In genomic region chr5:127089206-127089605, GRCh38 we compare ENCODE assay signal across 17 cellular contexts. TPM values are rescaled to one million over a fixed set of nuclear protein-coding genes. Genes with fewer than 3 reads are reported as not detected.
"Had no signal": no experiment of that assay in that cellular context is flagged by ENCODE, and none has a peak within 500 bp of the region (broad histone marks: within the 10 kb centered on the region; RNA-seq: fewer than 3 reads in every experiment).

No MANE protein-coding gene starts in this region.

- H3K4me3 ChIP-seq: left lung, sigmoid colon, upper lobe of right lung had no signal

- H3K27me3 ChIP-seq: foreskin keratinocyte, left lung, sigmoid colon, upper lobe of right lung had no signal

- H3K9me3 ChIP-seq: left lung, sigmoid colon, upper lobe of right lung had no signal

- H3K36me3 ChIP-seq: left lung, sigmoid colon, upper lobe of right lung had no signal

- DNase-seq: activated CD8-positive, alpha-beta memory T cell treated with anti-CD3 and anti-CD28 coated beads, Interleukin-2, amount 50 U/mL, for 4 hours; activated CD8-positive, alpha-beta T cell treated with anti-CD3 and anti-CD28 coated beads for 36 hours; activated naive CD4-positive, alpha-beta T cell treated with anti-CD3 and anti-CD28 coated beads, Interleukin-2, amount 50 U/mL, for 16 hours; endodermal cell; erythroblast; foreskin keratinocyte; head of caudate nucleus; islet precursor cell; left lung; sigmoid colon; stimulated activated CD4-positive, alpha-beta T cell treated with anti-CD3 and anti-CD28 coated beads, Interleukin-4, amount 100 ng/mL, for 1 hour; stimulated activated CD8-positive, alpha-beta memory T cell treated with anti-CD3 and anti-CD28 coated beads, Interleukin-4, amount 100 ng/mL, for 48 hours; stimulated activated naive CD8-positive, alpha-beta T cell treated with anti-CD3 and anti-CD28 coated beads, Interleukin-15, Interleukin-2, amounts not matched to agents 100 U/mL and 50 U/mL, for 24 hours; T-cell; T1000; upper lobe of right lung had no signal

- ATAC-seq: stimulated activated naive CD8-positive, alpha-beta T cell treated with anti-CD3 and anti-CD28 coated beads, Interleukin-15, Interleukin-2, amounts not matched to agents 100 U/mL and 50 U/mL, for 24 hours; T-cell; upper lobe of right lung had no signal

- H3K27ac ChIP-seq: foreskin keratinocyte, left lung, sigmoid colon, upper lobe of right lung had no signal

- H3K4me1 ChIP-seq: foreskin keratinocyte, left lung, sigmoid colon, upper lobe of right lung had no signal

RNA-seq across cellular contexts. Expression of gene C5orf63, which starts 15.9 kb away (rescaled TPM):
- polyA plus RNA-seq: neural cell had no signal
